32 cellular contexts compared by ENCODE assay signal in the genomic region with DNA sequence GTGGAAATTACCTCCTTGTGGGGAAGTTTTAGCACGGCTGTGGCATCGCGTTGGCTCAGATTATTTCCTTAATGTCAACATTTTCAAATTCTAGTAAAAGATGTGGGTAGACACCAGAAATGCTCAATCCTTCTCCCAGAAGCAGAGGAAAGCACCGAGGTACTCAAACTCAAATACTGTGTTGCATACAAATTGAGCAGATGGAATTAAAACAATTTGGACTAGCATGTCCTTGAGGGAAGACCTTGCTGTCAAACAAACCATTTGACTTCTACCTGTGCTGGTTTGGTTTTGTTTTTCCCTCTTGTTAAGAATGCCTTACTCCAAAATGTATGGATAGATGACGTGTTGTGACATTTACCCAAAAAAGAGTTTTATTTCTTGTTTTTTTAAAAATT.
"Had no signal": no experiment of that assay in that cellular context is flagged by ENCODE, and none has a peak within 500 bp of the region (broad histone marks: within the 10 kb centered on the region; RNA-seq: fewer than 3 reads in every experiment).

No MANE protein-coding gene starts in this region.

- H3K36me3 Mint-ChIP-seq: activated CD4-positive, alpha-beta memory T cell treated with anti-CD3 and anti-CD28 coated beads for 36 hours; activated naive CD8-positive, alpha-beta T cell treated with anti-CD3 and anti-CD28 coated beads, Interleukin-2, amount 10 ng/mL, durations not matched to agents 7 days and 5 days; immature natural killer cell; naive thymus-derived CD8-positive, alpha-beta T cell; neural progenitor cell; stimulated activated effector memory CD8-positive, alpha-beta T cell treated with anti-CD3 and anti-CD28 coated beads, Interleukin-12 subunit alpha, Interleukin-12 subunit beta, amount 100 ng/mL, for 72 hours; type B pancreatic cell had no signal

- H3K27me3 ChIP-seq: breast epithelium, colonic mucosa, gastroesophageal sphincter, left lung, sigmoid colon had no signal

- H3K36me3 ChIP-seq: breast epithelium, colonic mucosa, left lung, lower lobe of right lung, neural progenitor cell, sigmoid colon had no signal

- H3K4me3 ChIP-seq: breast epithelium, colonic mucosa, gastroesophageal sphincter, left lung, lower lobe of right lung, neural progenitor cell, psoas muscle, sigmoid colon had no signal

- H3K4me3 Mint-ChIP-seq: activated CD4-positive, alpha-beta memory T cell treated with anti-CD3 and anti-CD28 coated beads for 36 hours; activated CD4-positive, alpha-beta T cell treated with anti-CD3 and anti-CD28 coated beads, Interleukin-2, amount 10 ng/mL, durations not matched to agents 24 days and 14 days; activated naive CD4-positive, alpha-beta T cell treated with anti-CD3 and anti-CD28 coated beads for 36 hours; activated naive CD8-positive, alpha-beta T cell treated with anti-CD3 and anti-CD28 coated beads, Interleukin-2, amount 10 ng/mL, durations not matched to agents 7 days and 5 days; activated T-helper 1 cell treated with anti-CD3 and anti-CD28 coated beads, Interleukin-12 subunit alpha, Interleukin-12 subunit beta, Interleukin-2, Interleukin-4 antibody, amounts not matched to agents 30 ng/mL and 10 ng/mL and 1 ng/mL, durations not matched to agents 14 hours and 24 hours and 36 hours; immature natural killer cell; naive thymus-derived CD8-positive, alpha-beta T cell; stimulated activated effector memory CD8-positive, alpha-beta T cell treated with anti-CD3 and anti-CD28 coated beads, Interleukin-12 subunit alpha, Interleukin-12 subunit beta, amount 100 ng/mL, for 72 hours; stimulated activated naive CD8-positive, alpha-beta T cell treated with anti-CD3 and anti-CD28 coated beads, Interleukin-15, Interleukin-2, amounts not matched to agents 100 ng/mL and 50 ng/mL, for 24 hours had no signal

- DNase-seq: activated CD4-positive, alpha-beta memory T cell treated with anti-CD3 and anti-CD28 coated beads for 36 hours; activated CD4-positive, alpha-beta T cell treated with anti-CD3 and anti-CD28 coated beads, Interleukin-2, amount 10 ng/mL, durations not matched to agents 24 days and 14 days; activated CD8-positive, alpha-beta memory T cell treated with anti-CD3 and anti-CD28 coated beads, Interleukin-2, amount 50 U/mL, for 4 hours; activated effector memory CD4-positive, alpha-beta T cell treated with anti-CD3 and anti-CD28 coated beads, Interleukin-2, amount 50 U/mL, for 16 hours; activated naive CD4-positive, alpha-beta T cell treated with anti-CD3 and anti-CD28 coated beads for 36 hours; activated naive CD8-positive, alpha-beta T cell treated with anti-CD3 and anti-CD28 coated beads, Interleukin-2, amount 10 ng/mL, durations not matched to agents 7 days and 5 days; activated T-cell treated with anti-CD3 and anti-CD28 coated beads, Interleukin-2, amount 50 U/mL, for 1 hour; central memory CD4-positive, alpha-beta T cell; colonic mucosa; effector memory CD4-positive, alpha-beta T cell; erythroblast; immature natural killer cell; kidney glomerular epithelial cell; lower lobe of right lung; mesenchymal stem cell; naive thymus-derived CD8-positive, alpha-beta T cell; psoas muscle; sigmoid colon; small intestine; stimulated activated CD4-positive, alpha-beta T cell treated with anti-CD3 and anti-CD28 coated beads, Interleukin-4, amount 100 ng/mL, for 24 hours; T-helper 1 cell had no signal

- H3K9me3 ChIP-seq: breast epithelium, colonic mucosa, gastroesophageal sphincter, left lung, lower lobe of right lung, psoas muscle, sigmoid colon had no signal

- H3K9ac ChIP-seq: neural progenitor cell, parathyroid adenoma had no signal

- H3K9me3 Mint-ChIP-seq: activated CD4-positive, alpha-beta memory T cell treated with anti-CD3 and anti-CD28 coated beads for 36 hours; activated CD4-positive, alpha-beta T cell treated with anti-CD3 and anti-CD28 coated beads, Interleukin-2, amount 10 ng/mL, durations not matched to agents 24 days and 14 days; activated naive CD4-positive, alpha-beta T cell treated with anti-CD3 and anti-CD28 coated beads for 36 hours; activated naive CD8-positive, alpha-beta T cell treated with anti-CD3 and anti-CD28 coated beads, Interleukin-2, amount 10 ng/mL, durations not matched to agents 7 days and 5 days; activated T-helper 1 cell treated with anti-CD3 and anti-CD28 coated beads, Interleukin-12 subunit alpha, Interleukin-12 subunit beta, Interleukin-2, Interleukin-4 antibody, amounts not matched to agents 30 ng/mL and 10 ng/mL and 1 ng/mL, durations not matched to agents 14 hours and 24 hours and 36 hours; neural progenitor cell; stimulated activated naive CD8-positive, alpha-beta T cell treated with anti-CD3 and anti-CD28 coated beads, Interleukin-15, Interleukin-2, amounts not matched to agents 100 ng/mL and 50 ng/mL, for 24 hours; type B pancreatic cell had no signal

- H3K27ac Mint-ChIP-seq: activated CD4-positive, alpha-beta memory T cell treated with anti-CD3 and anti-CD28 coated beads for 36 hours; activated CD4-positive, alpha-beta T cell treated with anti-CD3 and anti-CD28 coated beads, Interleukin-2, amount 10 ng/mL, durations not matched to agents 24 days and 14 days; activated naive CD4-positive, alpha-beta T cell treated with anti-CD3 and anti-CD28 coated beads for 36 hours; activated naive CD8-positive, alpha-beta T cell treated with anti-CD3 and anti-CD28 coated beads, Interleukin-2, amount 10 ng/mL, durations not matched to agents 7 days and 5 days; activated T-helper 1 cell treated with anti-CD3 and anti-CD28 coated beads, Interleukin-12 subunit alpha, Interleukin-12 subunit beta, Interleukin-2, Interleukin-4 antibody, amounts not matched to agents 30 ng/mL and 10 ng/mL and 1 ng/mL, durations not matched to agents 14 hours and 24 hours and 36 hours; immature natural killer cell; naive thymus-derived CD8-positive, alpha-beta T cell; neural progenitor cell; stimulated activated effector memory CD8-positive, alpha-beta T cell treated with anti-CD3 and anti-CD28 coated beads, Interleukin-12 subunit alpha, Interleukin-12 subunit beta, amount 100 ng/mL, for 72 hours; stimulated activated naive CD8-positive, alpha-beta T cell treated with anti-CD3 and anti-CD28 coated beads, Interleukin-15, Interleukin-2, amounts not matched to agents 100 ng/mL and 50 ng/mL, for 24 hours; type B pancreatic cell had no signal

- H3K4me1 Mint-ChIP-seq: activated CD4-positive, alpha-beta T cell treated with anti-CD3 and anti-CD28 coated beads, Interleukin-2, amount 10 ng/mL, durations not matched to agents 24 days and 14 days; activated naive CD8-positive, alpha-beta T cell treated with anti-CD3 and anti-CD28 coated beads, Interleukin-2, amount 10 ng/mL, durations not matched to agents 7 days and 5 days; immature natural killer cell; naive thymus-derived CD8-positive, alpha-beta T cell; stimulated activated effector memory CD8-positive, alpha-beta T cell treated with anti-CD3 and anti-CD28 coated beads, Interleukin-12 subunit alpha, Interleukin-12 subunit beta, amount 100 ng/mL, for 72 hours had no signal

- H3K79me2 ChIP-seq: parathyroid adenoma had no signal

- H3K27me3 Mint-ChIP-seq: activated CD4-positive, alpha-beta memory T cell treated with anti-CD3 and anti-CD28 coated beads for 36 hours; activated CD4-positive, alpha-beta T cell treated with anti-CD3 and anti-CD28 coated beads, Interleukin-2, amount 10 ng/mL, durations not matched to agents 24 days and 14 days; activated naive CD8-positive, alpha-beta T cell treated with anti-CD3 and anti-CD28 coated beads, Interleukin-2, amount 10 ng/mL, durations not matched to agents 7 days and 5 days; naive thymus-derived CD8-positive, alpha-beta T cell; stimulated activated naive CD8-positive, alpha-beta T cell treated with anti-CD3 and anti-CD28 coated beads, Interleukin-15, Interleukin-2, amounts not matched to agents 100 ng/mL and 50 ng/mL, for 24 hours had no signal

- H3K27ac ChIP-seq: breast epithelium, colonic mucosa, gastroesophageal sphincter, left lung, lower lobe of right lung, neural progenitor cell, parathyroid adenoma, psoas muscle, sigmoid colon, VCaP had no signal

- H2AFZ ChIP-seq: parathyroid adenoma had no signal

- ATAC-seq: activated CD4-positive, CD25-positive, alpha-beta regulatory T cell treated with anti-CD3 and anti-CD28 coated beads, Interleukin-2, amount 50 U/mL, for 24 hours; gastroesophageal sphincter; left lung; lower lobe of right lung; naive thymus-derived CD8-positive, alpha-beta T cell; psoas muscle; stimulated activated effector memory CD8-positive, alpha-beta T cell treated with anti-CD3 and anti-CD28 coated beads, Interleukin-12 subunit alpha, Interleukin-12 subunit beta, amount 100 ng/mL, for 72 hours had no signal

- H3K4me1 ChIP-seq: breast epithelium, colonic mucosa, left lung, lower lobe of right lung, neural progenitor cell, parathyroid adenoma, psoas muscle, sigmoid colon had no signal
